In genomic region chr6:79640146-79641111, GRCh38 we compare ENCODE assay signal across 18 cellular contexts. TPM values are rescaled to one million over a fixed set of nuclear protein-coding genes. Genes with fewer than 3 reads are reported as not detected.
DNase-seq lines count a peak whose midpoint lies in the region; ATAC-seq, FAIRE-seq and TF ChIP-seq lines count a peak whose summit lies in the region.
"Had no signal": no experiment of that assay in that cellular context is flagged by ENCODE, and none has a peak within 500 bp of the region (broad histone marks: within the 10 kb centered on the region; RNA-seq: fewer than 3 reads in every experiment).

No MANE protein-coding gene starts in this region.

- CTCF ChIA-PET in endothelial cell of umbilical vein (lab: Charles Lee) = interaction anchor here (1.0 to 1.8 kb wide), 7 partner anchors 9 to 70 kb away, joined by 3 to 8 read pairs (median 6); partner anchors contain the start of gene SH3BGRL2

- intact Hi-C loops in Right ventricle myocardium inferior (cut with DNase I) (no loop called here), endothelial cell of umbilical vein (cut with micrococcal nuclease) (no loop called here), thyroid gland (cut with DNase I) (no loop called here)

- FAIRE-seq in endothelial cell of umbilical vein (lab: Jason Lieb, UNC) = peak; percentile 37

- H3K4me2 ChIP-seq in endothelial cell of umbilical vein (ENCODE audit: insufficient read depth, low read length) = peak overlapping the region; percentile 37

- ATAC-seq in Right ventricle myocardium inferior = no peak
- no peak for ATAC-seq in GM18909 (IDR thresholded peaks at IDR 0.05; ENCODE audit: poor library complexity, unreplicated experiment)
- ATAC-seq: gastrocnemius medialis, left colon, upper lobe of right lung had no signal

- TF ChIP-seq POLR2A in endothelial cell of umbilical vein (IDR thresholded peaks at IDR 0.05; ENCODE audit: low read depth, low read length) = no peak
- TF ChIP-seq POLR2A in thyroid gland (IDR thresholded peaks at IDR 0.05) = no peak

- POLR2A ChIA-PET in endothelial cell of umbilical vein (lab: Charles Lee) = interaction anchor here (1.5 kb wide), 1 partner anchor 10 kb away, joined by 7 read pairs; the partner anchor contains the start of gene SH3BGRL2

- H3K79me2 ChIP-seq in endothelial cell of umbilical vein (ENCODE audit: control insufficient read depth, insufficient read depth, low read length) = peaks cover 44% of the 10 kb centered on the region

- dilution Hi-C loops in endothelial cell of umbilical vein (cut with MboI; ENCODE audit: extremely low pct_ligation_motif_present, low sequenced_read_pairs) = no loop called here

- no peaks in the 10 kb centered on the region for H4K20me1 ChIP-seq in endothelial cell of umbilical vein (replicated peaks; ENCODE audit: control insufficient read depth, extremely low read depth, insufficient read depth, low read length)

- H3K27me3 ChIP-seq in cardiac muscle cell = no peaks in the 10 kb centered on the region
- no peaks in the 10 kb centered on the region for H3K27me3 ChIP-seq in endothelial cell of umbilical vein (ENCODE audit: control insufficient read depth in 2 of 2, insufficient read depth in 2 of 2, low read length in 2 of 2)
- no peaks in the 10 kb centered on the region for H3K27me3 ChIP-seq in thyroid gland
- no peaks in the 10 kb centered on the region for H3K27me3 ChIP-seq in brain microvascular endothelial cell (replicated peaks)
- H3K27me3 ChIP-seq: breast epithelium, gastrocnemius medialis, stomach, upper lobe of right lung had no signal

- WGBS in thyroid gland, 2 donors = 39 to 55% methylated on average over 3 to 4 of the region's 4 CpGs

- H3K4me1 ChIP-seq in cardiac muscle cell (ENCODE audit: low read depth) (peaks cover 15% of the 10 kb centered on the region), endothelial cell of umbilical vein (ENCODE audit: control insufficient read depth, extremely low read depth, insufficient read depth, low read length) (peaks cover 17% of the 10 kb centered on the region), thyroid gland (peaks cover 44 to 56% of the 10 kb centered on the region in 2 donors)
- H3K4me1 ChIP-seq: breast epithelium, gastrocnemius medialis had no signal

- no peak overlapping the region for H3K9ac ChIP-seq in endothelial cell of umbilical vein (replicated peaks; ENCODE audit: extremely low read depth, insufficient read depth, low read length)

- in situ Hi-C loops in brain microvascular endothelial cell (cut with HindIII; ENCODE audit: low pct_ligation_motif_present, low sequenced_read_pairs) = no loop called here

- peak in 1 of 2 donors; percentile 17 for DNase-seq in cardiac muscle cell (ENCODE audit: low read depth in 1 of 2, low spot score in 1 of 2)
- no peak for DNase-seq in Right ventricle myocardium inferior (ENCODE audit: missing footprints)
- DNase-seq in NCI-H82 (lab: John Stamatoyannopoulos, UW) = peak; percentile 73
- DNase-seq in endothelial cell of umbilical vein (ENCODE audit: low read depth, low spot score) = peak; percentile 33
- DNase-seq in thyroid gland = no peak
- no peak for DNase-seq in SKM-1 (lab: John Stamatoyannopoulos, UW; ENCODE audit: unreplicated experiment)
- no peak for DNase-seq in brain microvascular endothelial cell
- DNase-seq: activated CD4-positive, CD25-positive, alpha-beta regulatory T cell treated with anti-CD3 and anti-CD28 coated beads, Interleukin-2, amount 50 U/mL, for 72 hours; activated naive CD8-positive, alpha-beta T cell treated with anti-CD3 and anti-CD28 coated beads for 36 hours; CD4-positive, CD25-positive, alpha-beta regulatory T cell; gastrocnemius medialis; H7; left colon; stomach; upper lobe of right lung had no signal

- H3K27ac ChIP-seq in cardiac muscle cell (peak overlapping the region; percentile 2), endothelial cell of umbilical vein (ENCODE audit: insufficient read depth, low read depth, low read length) (no peak overlapping the region), thyroid gland (peak overlapping the region in 2 of 3 donors; percentile 6 to 69), brain microvascular endothelial cell (no peak overlapping the region)
- H3K27ac ChIP-seq: breast epithelium, HL-60, stomach, upper lobe of right lung had no signal

- H3K9me3 ChIP-seq in cardiac muscle cell (ENCODE audit: low read depth) = no peaks in the 10 kb centered on the region
- H3K9me3 ChIP-seq in endothelial cell of umbilical vein (replicated peaks; ENCODE audit: control insufficient read depth, insufficient read depth, low read length) = no peaks in the 10 kb centered on the region
- H3K9me3 ChIP-seq in thyroid gland = no peaks in the 10 kb centered on the region
- H3K9me3 ChIP-seq: breast epithelium, gastrocnemius medialis, stomach, upper lobe of right lung had no signal

- no peaks in the 10 kb centered on the region for H3K9me1 ChIP-seq in endothelial cell of umbilical vein (replicated peaks; ENCODE audit: control insufficient read depth, extremely low read depth, insufficient read depth, low read length)

- H3K36me3 ChIP-seq in cardiac muscle cell = no peaks in the 10 kb centered on the region
- H3K36me3 ChIP-seq in endothelial cell of umbilical vein (ENCODE audit: control insufficient read depth in 2 of 2, extremely low read depth in 1 of 2, insufficient read depth in 2 of 2, low read length in 2 of 2) = no peaks in the 10 kb centered on the region
- no peaks in the 10 kb centered on the region for H3K36me3 ChIP-seq in thyroid gland
- no peaks in the 10 kb centered on the region for H3K36me3 ChIP-seq in brain microvascular endothelial cell (replicated peaks)
- H3K36me3 ChIP-seq: breast epithelium, gastrocnemius medialis, stomach, upper lobe of right lung had no signal

- no TSS peak for BruUV-seq in endothelial cell of umbilical vein (replicated peaks; lab: Mats Ljungman, UMichigan)

- H3K4me3 ChIP-seq in cardiac muscle cell (no peak overlapping the region), endothelial cell of umbilical vein (replicated peaks in 1 of 3; ENCODE audit: insufficient read depth in 1 of 3, low read depth in 1 of 3, low read length in 3 of 3) (no peak overlapping the region), thyroid gland (replicated peaks in 1 of 3) (no peak overlapping the region), brain microvascular endothelial cell (ENCODE audit: low read depth, low read length) (no peak overlapping the region)
- H3K4me3 ChIP-seq: breast epithelium, gastrocnemius medialis, stomach, upper lobe of right lung had no signal

- no peak overlapping the region for H2AFZ ChIP-seq in endothelial cell of umbilical vein (ENCODE audit: low read depth, low read length)

- no peak for TF ChIP-seq CTCF in cardiac muscle cell (IDR thresholded peaks at IDR 0.05; ENCODE audit: low read depth, low read length)
- no peak for TF ChIP-seq CTCF in endothelial cell of umbilical vein (IDR thresholded peaks at IDR 0.05; ENCODE audit: extremely low read depth in 1 of 2, insufficient read depth in 1 of 2, low read depth in 1 of 2, low read length in 2 of 2)
- TF ChIP-seq CTCF in thyroid gland (IDR thresholded peaks at IDR 0.05) = no peak
- TF ChIP-seq CTCF in brain microvascular endothelial cell (IDR thresholded peaks at IDR 0.05; ENCODE audit: low read depth, low read length, missing control alignments) = no peak

TF ChIP-seq in endothelial cell of umbilical vein, 7 proteins besides CTCF, POLR2A, EP300 and RAD21:
- TF ChIP-seq MYC (IDR thresholded peaks at IDR 0.05; ENCODE audit: low read depth, low read length) (no peak), POLR2AphosphoS5 (IDR thresholded peaks at IDR 0.05; ENCODE audit: insufficient read depth, low read depth, low read length) (no peak), JUN (IDR thresholded peaks at IDR 0.05; ENCODE audit: borderline replicate concordance, insufficient read depth, insufficient read length, low read depth) (no peak), MAX (IDR thresholded peaks at IDR 0.05; ENCODE audit: insufficient read depth, insufficient read length) (no peak), GATA2 (IDR thresholded peaks at IDR 0.05; ENCODE audit: insufficient read depth, insufficient read length, low read depth, low read length) (no peak), FOS (IDR thresholded peaks at IDR 0.05; ENCODE audit: borderline replicate concordance, insufficient read depth, low read length) (no peak)

RNA-seq across cellular contexts. Expression of gene SH3BGRL2, which starts 9.3 kb away (rescaled TPM):
- total RNA-seq in cardiac muscle cell (35.0 and 36.1 TPM in 2 replicates), Right ventricle myocardium inferior (7.9 TPM), endothelial cell of umbilical vein (10.7 and 15.2 TPM in 2 replicates), thyroid gland (100 to 1,000 TPM; 170 to 225 (median 183) TPM)
- polyA plus RNA-seq in cardiac muscle cell (21.7 and 25.2 TPM in 2 replicates), endothelial cell of umbilical vein (2.0 and 3.2 TPM in 2 replicates)
- 3.3 and 3.6 TPM in 2 replicates for polyA plus RNA-seq in endothelial cell of umbilical vein (2011; cell fraction: cytosol; rRNA removed)
- polyA plus RNA-seq in endothelial cell of umbilical vein (2011; cell fraction: nucleus; rRNA removed) = 3.6 and 4.2 TPM in 2 replicates
- 14.2 and 16.7 TPM in 2 replicates for polyA plus RNA-seq in endothelial cell of umbilical vein (2012)
- 3.4 and 4.3 TPM in 2 replicates for polyA minus RNA-seq in endothelial cell of umbilical vein
- 0.31 TPM for polyA minus RNA-seq in endothelial cell of umbilical vein (2011; cell fraction: cytosol; rRNA and poly(A)+ RNA removed)
- polyA minus RNA-seq in endothelial cell of umbilical vein (2011; cell fraction: nucleus; rRNA and poly(A)+ RNA removed) = 4.1 and 5.4 TPM in 2 replicates

Comparison
In these comparisons a context has a peak if more than half of its experiments do, and no peak if none do; other contexts are left out.
1. DNase-seq: peak in NCI-H82 (single experiment) and endothelial cell of umbilical vein (single experiment); none in Right ventricle myocardium inferior (single experiment), thyroid gland (0 of 2), SKM-1 (single experiment) and brain microvascular endothelial cell (single experiment).
2. H3K27ac ChIP-seq: peak in cardiac muscle cell (single experiment) and thyroid gland (2 of 3); none in endothelial cell of umbilical vein (single experiment) and brain microvascular endothelial cell (single experiment).